In genomic region chr12:106096376-106096775, GRCh38 we compare ENCODE assay signal across 12 cellular contexts. TPM values are rescaled to one million over a fixed set of nuclear protein-coding genes. Genes with fewer than 3 reads are reported as not detected.
DNase-seq lines count a peak whose midpoint lies in the region; ATAC-seq and TF ChIP-seq lines count a peak whose summit lies in the region.
"Had no signal": no experiment of that assay in that cellular context is flagged by ENCODE, and none has a peak within 500 bp of the region (broad histone marks: within the 10 kb centered on the region; RNA-seq: fewer than 3 reads in every experiment).

No MANE protein-coding gene starts in this region.

- H3K4me1 ChIP-seq in Panc1 (ENCODE audit: control insufficient read depth, insufficient read depth, low read length) (peaks cover 56% of the 10 kb centered on the region), esophagus squamous epithelium (peaks cover 0 to 46% (median 22%) of the 10 kb centered on the region in 3 donors), mesendoderm (ENCODE audit: control insufficient read depth, low read depth, low read length) (peaks cover 12% of the 10 kb centered on the region), testis (peaks cover 25% of the 10 kb centered on the region)

- POLR2A ChIA-PET in Panc1 (lab: Charles Lee) (interaction anchor here (0.6 to 0.7 kb wide), 2 partner anchors 19 to 268 kb away, joined by 3 to 14 read pairs; no protein-coding TSS in a partner anchor), RWPE1 (lab: Yijun Ruan, JAX; ENCODE audit: low non-redundant PET) (no interaction called here)

- no peak overlapping the region for H4K5ac ChIP-seq in mesendoderm (ENCODE audit: low read length)

- H2BK120ac ChIP-seq in mesendoderm (ENCODE audit: low read depth, low read length) = no peak overlapping the region

- TF ChIP-seq POLR2A in esophagus squamous epithelium (IDR thresholded peaks at IDR 0.05) (no peak), testis (IDR thresholded peaks at IDR 0.05) (no peak)

- no peak overlapping the region for H3K23ac ChIP-seq in mesendoderm (ENCODE audit: low read length)

- intact Hi-C loops in Panc1 (cut with micrococcal nuclease; ENCODE audit: unreplicated experiment) (no loop called here), esophagus squamous epithelium (cut with DNase I) (no loop called here), testis (cut with DNase I; ENCODE audit: low total_unique reads) (no loop called here), left colon (cut with DNase I, micrococcal nuclease) (no loop called here)

- H3K27ac ChIP-seq in Panc1 (ENCODE audit: low read length) = peak overlapping the region; percentile 80
- H3K27ac ChIP-seq in esophagus squamous epithelium = peak overlapping the region in 3 of 4 donors; percentile 49 to 64 (median 50)
- H3K27ac ChIP-seq in mesendoderm (ENCODE audit: low read depth, low read length) = no peak overlapping the region
- H3K27ac ChIP-seq in testis = peak overlapping the region; percentile 42 to 75
- H3K27ac ChIP-seq in RWPE1 = no peak overlapping the region

- TF ChIP-seq CTCF in Panc1 (IDR thresholded peaks at IDR 0.05) (no peak), esophagus squamous epithelium (IDR thresholded peaks at IDR 0.05) (no peak), testis (IDR thresholded peaks at IDR 0.05) (no peak), RWPE1 (conservative IDR thresholded peaks at IDR 0.05; ENCODE audit: low read depth) (no peak)

- H4K8ac ChIP-seq in mesendoderm (ENCODE audit: low read depth, low read length) = no peak overlapping the region

- no peak overlapping the region for H3K9ac ChIP-seq in mesendoderm (ENCODE audit: low read length)

- no peak overlapping the region for H3K4me2 ChIP-seq in mesendoderm (ENCODE audit: low read length)

- H3K9me3 ChIP-seq in Panc1 (ENCODE audit: control insufficient read depth, insufficient read depth, low read depth, low read length) (no peaks in the 10 kb centered on the region), esophagus squamous epithelium (no peaks in the 10 kb centered on the region), testis (no peaks in the 10 kb centered on the region)

- peaks cover 39% of the 10 kb centered on the region for H3K79me2 ChIP-seq in mesendoderm (ENCODE audit: control insufficient read depth, insufficient read depth, low read length)

- CTCF ChIA-PET in Panc1 (lab: Charles Lee) (interaction anchor here (0.5 to 0.6 kb wide), 2 partner anchors 13 to 17 kb away, joined by 3 to 7 read pairs; no protein-coding TSS in a partner anchor), RWPE1 (lab: Yijun Ruan, JAX) (interaction anchor here (1.0 kb wide), 1 partner anchor 40 kb away, joined by 3 read pairs; no protein-coding TSS in a partner anchor)

- H2AK5ac ChIP-seq in mesendoderm (ENCODE audit: low read length) = no peak overlapping the region

- BruUV-seq in Panc1 (replicated peaks; lab: Mats Ljungman, UMichigan) = no TSS peak

- no peak overlapping the region for H2BK15ac ChIP-seq in mesendoderm (replicated peaks; ENCODE audit: low read depth)

- peaks cover 29% of the 10 kb centered on the region for H3K79me1 ChIP-seq in mesendoderm (ENCODE audit: low read length)

- DNase-seq in Panc1 (ENCODE audit: low read depth, low spot score) (peak; percentile 70), esophagus squamous epithelium (lab: John Stamatoyannopoulos, UW) (no peak), mesendoderm (no peak), testis (peak; percentile 73), RWPE1 (ENCODE audit: low spot score) (no peak), NCI-H345 treated with DMSO at 0.1 percent for 48 hours (lab: John Stamatoyannopoulos, UW; ENCODE audit: unreplicated experiment) (no peak), NCI-H2196 treated with DMSO at 0.1 percent for 48 hours (lab: John Stamatoyannopoulos, UW; ENCODE audit: unreplicated experiment) (no peak), left colon (no peak)
- DNase-seq: activated CD4-positive, alpha-beta T cell treated with anti-CD3 and anti-CD28 coated beads, Interleukin-2, amount 50 U/mL, for 48 hours; activated effector memory CD4-positive, alpha-beta T cell treated with Interleukin-2 at 50 U/mL for 16 hours; CD4-positive, alpha-beta memory T cell; T-helper 2 cell had no signal

- H3K18ac ChIP-seq in mesendoderm (ENCODE audit: low read length) = peak overlapping the region; percentile 30

- H3K4me3 ChIP-seq in Panc1 (ENCODE audit: low read depth in 2 of 2, low read length in 2 of 2) (no peak overlapping the region), esophagus squamous epithelium (no peak overlapping the region), mesendoderm (ENCODE audit: low read length) (no peak overlapping the region), testis (no peak overlapping the region)

- H3K56ac ChIP-seq in mesendoderm (ENCODE audit: low read length) = no peak overlapping the region

- in situ Hi-C loops in Panc1 (cut with HindIII; ENCODE audit: low pct_unique_long_range_greater_than_20kb, low sequenced_read_pairs) = no loop called here

- H3K36me3 ChIP-seq in Panc1 (ENCODE audit: control insufficient read depth, insufficient read depth, low read length) (no peaks in the 10 kb centered on the region), esophagus squamous epithelium (no peaks in the 10 kb centered on the region), mesendoderm (ENCODE audit: control insufficient read depth, insufficient read depth, low read length) (no peaks in the 10 kb centered on the region), testis (ENCODE audit: low read depth, missing control alignments) (no peaks in the 10 kb centered on the region)

- H3K4ac ChIP-seq in mesendoderm (ENCODE audit: low read depth, low read length) = no peak overlapping the region

- ATAC-seq in Panc1 = peak; percentile 82
- no peak for ATAC-seq in left colon

- 23 to 28% methylated on average over 12 of the region's 12 CpGs for WGBS in esophagus squamous epithelium, 2 donors
- no CpG with 5 or more reads among the region's 12 CpGs for WGBS in mesendoderm (ENCODE audit: extremely low coverage, insufficient coverage, low lambda C conversion rate)
- 37 to 47% methylated on average over 12 of the region's 12 CpGs for WGBS in testis, 2 donors

- H3K27me3 ChIP-seq in Panc1 (ENCODE audit: control insufficient read depth, insufficient read depth, low read length) = no peaks in the 10 kb centered on the region
- H3K27me3 ChIP-seq in esophagus squamous epithelium = peaks cover 0 to 43% (median 0%) of the 10 kb centered on the region in 4 donors
- H3K27me3 ChIP-seq in mesendoderm (ENCODE audit: insufficient read depth, low read length, poor library complexity) = no peaks in the 10 kb centered on the region
- no peaks in the 10 kb centered on the region for H3K27me3 ChIP-seq in testis

- no peak overlapping the region for H2BK5ac ChIP-seq in mesendoderm (ENCODE audit: low read length)

RNA-seq across cellular contexts. Expression of gene NUAK1, which starts 42.4 kb away (rescaled TPM):
- total RNA-seq in Panc1 (2021; ENCODE audit: unreplicated experiment) (50.3 TPM), esophagus squamous epithelium (1 to 10 TPM; 1.1 to 5.1 (median 2.3) TPM), testis (1 to 10 TPM; 6.6 to 8.2 TPM), left colon (1 to 10 TPM; 3.8 to 4.2 TPM)
- polyA plus RNA-seq in Panc1 (2012; ENCODE audit: insufficient read length) = 33.2 TPM
- polyA plus RNA-seq in mesendoderm (2013, experiment 1 of 2) = 22.4 TPM
- 22.1 TPM for polyA plus RNA-seq in mesendoderm (2013, experiment 2 of 2)
- polyA plus RNA-seq in testis (ENCODE audit: insufficient read depth, low read depth, low replicate concordance) = 9.1 TPM
- total RNA-seq: CD4-positive, alpha-beta memory T cell had no signal
- polyA plus RNA-seq: CD4-positive, alpha-beta memory T cell had no signal

Comparison
In these comparisons a context has a peak if more than half of its experiments do, and no peak if none do; other contexts are left out.
1. DNase-seq: peak in Panc1 (single experiment) and testis (single experiment); none in esophagus squamous epithelium (single experiment), mesendoderm (single experiment), RWPE1 (single experiment), NCI-H345 treated with DMSO at 0.1 percent for 48 hours (single experiment), NCI-H2196 treated with DMSO at 0.1 percent for 48 hours (single experiment) and left colon (0 of 2).
2. H3K27ac ChIP-seq: peak in Panc1 (single experiment), esophagus squamous epithelium (3 of 4) and testis (2 of 2); none in mesendoderm (single experiment) and RWPE1 (single experiment).